Comparison of ENCODE assay signal across 10 cellular contexts in genomic region chr20:5171074-5171789, GRCh38. TPM values are rescaled to one million over a fixed set of nuclear protein-coding genes. Genes with fewer than 3 reads are reported as not detected.
DNase-seq lines count a peak whose midpoint lies in the region; ATAC-seq and TF ChIP-seq lines count a peak whose summit lies in the region.
"Had no signal": no experiment of that assay in that cellular context is flagged by ENCODE, and none has a peak within 500 bp of the region (broad histone marks: within the 10 kb centered on the region; RNA-seq: fewer than 3 reads in every experiment).

No MANE protein-coding gene starts in this region.

- H3K27ac Mint-ChIP-seq in natural killer cell: peak overlapping the region; percentile 1 to 65
- peak overlapping the region in 1 of 2 donors; percentile 38 for H3K27ac Mint-ChIP-seq in natural killer cell treated with Interleukin-12 subunit alpha and Interleukin-12 subunit beta and Interleukin-15 and Interleukin-18, amount 100 ng/mL, for 72 hours

- H3K27me3 Mint-ChIP-seq in natural killer cell (ENCODE audit: low read depth in 2 of 2): no peaks in the 10 kb centered on the region
- H3K27me3 Mint-ChIP-seq in natural killer cell treated with Interleukin-12 subunit alpha and Interleukin-12 subunit beta and Interleukin-15 and Interleukin-18, amount 100 ng/mL, for 72 hours: no peaks in the 10 kb centered on the region

- H3K4me3 Mint-ChIP-seq in natural killer cell: no peak overlapping the region
- no peak overlapping the region for H3K4me3 Mint-ChIP-seq in natural killer cell treated with Interleukin-12 subunit alpha and Interleukin-12 subunit beta and Interleukin-15 and Interleukin-18, amount 100 ng/mL, for 72 hours

- no peaks in the 10 kb centered on the region for H3K36me3 Mint-ChIP-seq in natural killer cell
- H3K36me3 Mint-ChIP-seq in natural killer cell treated with Interleukin-12 subunit alpha and Interleukin-12 subunit beta and Interleukin-15 and Interleukin-18, amount 100 ng/mL, for 72 hours: no peaks in the 10 kb centered on the region

- H3K9me3 Mint-ChIP-seq in natural killer cell: no peaks in the 10 kb centered on the region
- H3K9me3 Mint-ChIP-seq in natural killer cell treated with Interleukin-12 subunit alpha and Interleukin-12 subunit beta and Interleukin-15 and Interleukin-18, amount 100 ng/mL, for 72 hours: no peaks in the 10 kb centered on the region

- no peaks in the 10 kb centered on the region for H3K9me3 ChIP-seq in effector memory CD4-positive, alpha-beta T cell (ENCODE audit: control insufficient read depth, low read length)

- no peak for TF ChIP-seq CTCF in natural killer cell (IDR thresholded peaks at IDR 0.05)

- H3K27me3 ChIP-seq in effector memory CD4-positive, alpha-beta T cell (replicated peaks; ENCODE audit: control insufficient read depth, insufficient read depth, low read length, poor library complexity, severe bottlenecking): no peaks in the 10 kb centered on the region

- intact Hi-C loops in natural killer cell (cut with micrococcal nuclease): no loop called here

- H3K36me3 ChIP-seq in effector memory CD4-positive, alpha-beta T cell (ENCODE audit: control insufficient read depth, insufficient read depth, low read length): peaks cover 30% of the 10 kb centered on the region

- H3K27ac ChIP-seq in effector memory CD4-positive, alpha-beta T cell (ENCODE audit: insufficient read depth, low read length, poor library complexity, severe bottlenecking): no peak overlapping the region

- DNase-seq in natural killer cell (no peak), ecto neural progenitor cell (ENCODE audit: low spot score) (peak; percentile 58), myocyte (ENCODE audit: low read depth) (peak; percentile 66), T-helper 2 cell (no peak), mucosa of gallbladder (ENCODE audit: low spot score) (no peak)
- DNase-seq in natural killer cell treated with Interleukin-12 subunit alpha and Interleukin-12 subunit beta and Interleukin-15 and Interleukin-18, amount 100 ng/mL, for 72 hours (ENCODE audit: low spot score): no peak
- no peak for DNase-seq in effector memory CD4-positive, alpha-beta T cell
- DNase-seq: activated effector memory CD4-positive, alpha-beta T cell treated with anti-CD3 and anti-CD28 coated beads, Interleukin-2, amount 50 U/mL, for 16 hours; AML-193 had no signal

- ATAC-seq in natural killer cell (no peak), HG02610 (IDR thresholded peaks at IDR 0.05; ENCODE audit: unreplicated experiment) (no peak)
- ATAC-seq in natural killer cell treated with Interleukin-12 subunit alpha and Interleukin-12 subunit beta and Interleukin-15 and Interleukin-18, amount 100 ng/mL, for 72 hours: no peak

- H3K4me1 ChIP-seq in effector memory CD4-positive, alpha-beta T cell (ENCODE audit: control insufficient read depth, insufficient read depth, low read length, poor library complexity, severe bottlenecking): peaks cover 8% of the 10 kb centered on the region

- H3K4me3 ChIP-seq in effector memory CD4-positive, alpha-beta T cell (ENCODE audit: insufficient read depth, low read depth, low read length, poor library complexity, severe bottlenecking): no peak overlapping the region

- peaks cover 61 to 62% of the 10 kb centered on the region in 2 donors for H3K4me1 Mint-ChIP-seq in natural killer cell
- peaks cover 49 to 51% of the 10 kb centered on the region in 2 donors for H3K4me1 Mint-ChIP-seq in natural killer cell treated with Interleukin-12 subunit alpha and Interleukin-12 subunit beta and Interleukin-15 and Interleukin-18, amount 100 ng/mL, for 72 hours (ENCODE audit: low read depth in 2 of 2)

RNA-seq across cellular contexts. Expression of gene CDS2, which starts 44.4 kb away (rescaled TPM):
- total RNA-seq in natural killer cell: 10 to 100 TPM; 45.6 to 54.7 (median 53.8) TPM
- 10 to 100 TPM; 48.7 to 52.0 TPM for total RNA-seq in natural killer cell treated with Interleukin-12 subunit alpha and Interleukin-12 subunit beta and Interleukin-15 and Interleukin-18, amount 100 ng/mL, for 72 hours
- total RNA-seq in myocyte: 29.2 and 43.0 TPM in 2 replicates
- polyA plus RNA-seq in myocyte (2012): 25.9 TPM
- total RNA-seq in mucosa of gallbladder: 53.0 TPM

RNA-seq across cellular contexts. Expression of gene PCNA, which starts 51.5 kb away (rescaled TPM):
- 10 to 100 TPM; 41.5 to 50.6 (median 46.9) TPM for total RNA-seq in natural killer cell
- 100 to 1,000 TPM; 288 to 377 TPM for total RNA-seq in natural killer cell treated with Interleukin-12 subunit alpha and Interleukin-12 subunit beta and Interleukin-15 and Interleukin-18, amount 100 ng/mL, for 72 hours
- total RNA-seq in myocyte: 57.8 and 63.9 TPM in 2 replicates
- 48.0 TPM for polyA plus RNA-seq in myocyte (2012)
- 43.9 TPM for total RNA-seq in mucosa of gallbladder

RNA-seq across cellular contexts. Expression of gene TMEM230, which starts 58.4 kb away (rescaled TPM):
- total RNA-seq in natural killer cell (10 to 100 TPM; 49.9 to 67.4 (median 59.9) TPM), myocyte (113 and 120 TPM in 2 replicates), mucosa of gallbladder (107 TPM)
- 10 to 100 TPM; 68.3 to 78.1 TPM for total RNA-seq in natural killer cell treated with Interleukin-12 subunit alpha and Interleukin-12 subunit beta and Interleukin-15 and Interleukin-18, amount 100 ng/mL, for 72 hours
- 136 TPM for polyA plus RNA-seq in myocyte (2012)

Comparison
In these comparisons a context has a peak if more than half of its experiments do, and no peak if none do; other contexts are left out.
1. DNase-seq: peak in ecto neural progenitor cell (single experiment) and myocyte (single experiment); none in natural killer cell (single experiment), natural killer cell treated with Interleukin-12 subunit alpha and Interleukin-12 subunit beta and Interleukin-15 and Interleukin-18, amount 100 ng/mL, for 72 hours (single experiment), effector memory CD4-positive, alpha-beta T cell (0 of 3), T-helper 2 cell (0 of 5) and mucosa of gallbladder (single experiment).